10 cellular contexts compared by ENCODE assay signal in the genomic region with DNA sequence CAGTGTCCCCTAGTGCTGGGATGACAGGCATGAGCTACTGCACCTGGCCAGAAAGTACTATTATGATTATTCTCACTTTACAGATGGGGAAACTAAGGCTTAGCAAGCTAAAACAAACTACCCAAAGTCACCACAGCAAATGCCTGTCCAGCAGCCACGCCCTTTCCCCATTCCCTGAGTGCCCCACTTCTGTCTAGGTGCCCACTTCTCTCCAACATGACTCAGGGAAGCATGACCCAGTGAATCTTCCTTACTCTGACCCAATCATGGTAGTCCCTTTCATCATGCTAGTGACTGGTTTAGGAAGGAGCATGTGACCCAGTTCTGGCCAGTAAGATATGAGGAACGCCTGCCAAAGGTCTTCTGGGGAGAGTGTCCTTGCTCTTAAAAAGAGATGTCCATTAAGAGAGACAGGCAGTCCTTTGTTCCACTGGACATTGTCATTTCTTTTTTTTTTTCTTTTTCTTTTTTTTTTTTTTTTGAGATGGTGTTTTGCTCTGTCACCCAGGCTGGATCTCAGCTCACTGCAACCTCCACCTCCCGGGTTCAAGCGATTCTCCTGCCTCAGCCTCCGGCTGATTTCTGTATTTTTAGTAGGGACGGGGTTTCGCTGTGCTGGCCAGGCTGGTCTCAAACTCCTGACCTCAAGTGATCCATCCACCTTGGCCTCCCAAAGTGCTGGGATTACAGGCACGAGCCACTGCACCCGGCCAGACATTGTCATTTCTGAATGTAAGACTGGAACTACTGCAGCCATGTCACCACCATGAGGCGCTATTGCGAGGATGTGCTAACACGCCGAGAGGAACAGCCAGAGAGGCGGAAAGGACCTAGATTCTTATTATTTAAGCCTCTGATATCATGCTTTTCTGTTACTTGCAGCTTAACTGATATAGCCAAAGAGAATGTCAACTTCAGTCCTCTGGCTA. TPM values are rescaled to one million over a fixed set of nuclear protein-coding genes. Genes with fewer than 3 reads are reported as not detected.
DNase-seq lines count a peak whose midpoint lies in the region; ATAC-seq and TF ChIP-seq lines count a peak whose summit lies in the region.
"Had no signal": no experiment of that assay in that cellular context is flagged by ENCODE, and none has a peak within 500 bp of the region (broad histone marks: within the 10 kb centered on the region; RNA-seq: fewer than 3 reads in every experiment).

No MANE protein-coding gene starts in this region.

- H3K18ac ChIP-seq in mesendoderm (ENCODE audit: low read length): no peak overlapping the region

- H3K79me1 ChIP-seq in mesendoderm (ENCODE audit: low read length): no peaks in the 10 kb centered on the region

- peaks cover 39% of the 10 kb centered on the region for H3K27me3 Mint-ChIP-seq in HFFc6 (ENCODE audit: insufficient read depth)
- peaks cover 11 to 39% of the 10 kb centered on the region in 2 donors for H3K27me3 Mint-ChIP-seq in CD8-positive, alpha-beta memory T cell

- H3K27ac ChIP-seq in WERI-Rb-1 (no peak overlapping the region), mesendoderm (ENCODE audit: low read depth, low read length) (no peak overlapping the region), aorta (ENCODE audit: low read depth in 1 of 2, low read length in 2 of 2) (no peak overlapping the region)
- no peak overlapping the region for H3K27ac ChIP-seq in CD8-positive, alpha-beta memory T cell (ENCODE audit: low read depth, low read length)

- ATAC-seq in aorta (ENCODE audit: low FRiP score): no peak

- H3K9ac ChIP-seq in mesendoderm (ENCODE audit: low read length): no peak overlapping the region

- H3K79me2 ChIP-seq in mesendoderm (ENCODE audit: control insufficient read depth, insufficient read depth, low read length): no peaks in the 10 kb centered on the region

- no peaks in the 10 kb centered on the region for H3K36me3 ChIP-seq in WERI-Rb-1
- no peaks in the 10 kb centered on the region for H3K36me3 ChIP-seq in mesendoderm (ENCODE audit: control insufficient read depth, insufficient read depth, low read length)
- no peaks in the 10 kb centered on the region for H3K36me3 ChIP-seq in aorta (ENCODE audit: control insufficient read depth in 1 of 2, insufficient read depth in 2 of 2, low read length in 1 of 2)
- H3K36me3 ChIP-seq in CD8-positive, alpha-beta memory T cell (ENCODE audit: insufficient read depth, low read length): no peaks in the 10 kb centered on the region

- no peaks in the 10 kb centered on the region for H3K27me3 ChIP-seq in WERI-Rb-1 (ENCODE audit: insufficient read depth, low read depth, severe bottlenecking)
- no peaks in the 10 kb centered on the region for H3K27me3 ChIP-seq in mesendoderm (ENCODE audit: insufficient read depth, low read length, poor library complexity)
- no peaks in the 10 kb centered on the region for H3K27me3 ChIP-seq in aorta (ENCODE audit: control insufficient read depth in 1 of 2, insufficient read depth in 2 of 2, low read length in 1 of 2)
- no peaks in the 10 kb centered on the region for H3K27me3 ChIP-seq in CD8-positive, alpha-beta memory T cell (ENCODE audit: insufficient read depth, low read length, poor library complexity, severe bottlenecking)

- CTCF ChIA-PET in CD8-positive, alpha-beta memory T cell (lab: Charles Lee): no interaction called here

- no peak overlapping the region for H3K27ac Mint-ChIP-seq in HFFc6
- H3K27ac Mint-ChIP-seq in CD8-positive, alpha-beta memory T cell: no peak overlapping the region
- H3K27ac Mint-ChIP-seq: stimulated activated naive CD8-positive, alpha-beta T cell treated with anti-CD3 and anti-CD28 coated beads, Interleukin-15, Interleukin-2, amounts not matched to agents 100 ng/mL and 50 ng/mL, for 24 hours had no signal

- WGBS in mesendoderm (ENCODE audit: extremely low coverage, insufficient coverage, low lambda C conversion rate): no CpG with 5 or more reads among the region's 14 CpGs
- WGBS in aorta, 2 donors: 71 to 73% methylated on average over 14 of the region's 14 CpGs

- peak; percentile 16 for DNase-seq in SIG-M5 treated with dmso at 0.1 percent for 504 hours (lab: John Stamatoyannopoulos, UW; ENCODE audit: unreplicated experiment)
- no peak for DNase-seq in SIG-M5 (lab: John Stamatoyannopoulos, UW)
- DNase-seq in HFFc6: peak; percentile 6
- peak; percentile 43 for DNase-seq in WERI-Rb-1
- peak; percentile 61 for DNase-seq in mesendoderm
- DNase-seq in aorta: no peak
- no peak for DNase-seq in CD8-positive, alpha-beta memory T cell
- DNase-seq in NCI-H2081 (lab: John Stamatoyannopoulos, UW): no peak
- DNase-seq: activated CD8-positive, alpha-beta memory T cell treated with anti-CD3 and anti-CD28 coated beads, Interleukin-2, amount 50 U/mL, for 48 hours had no signal

- H3K4me2 ChIP-seq in mesendoderm (ENCODE audit: low read length): no peak overlapping the region

- H3K9me3 ChIP-seq in WERI-Rb-1 (ENCODE audit: severe bottlenecking) (peaks cover 3% of the 10 kb centered on the region), aorta (ENCODE audit: control insufficient read depth, low read length) (peaks cover 3% of the 10 kb centered on the region)
- H3K9me3 ChIP-seq in CD8-positive, alpha-beta memory T cell (ENCODE audit: low read length): no peaks in the 10 kb centered on the region

- peaks cover 8% of the 10 kb centered on the region for H3K4me1 Mint-ChIP-seq in HFFc6 (ENCODE audit: low read depth)
- no peaks in the 10 kb centered on the region for H3K4me1 Mint-ChIP-seq in CD8-positive, alpha-beta memory T cell

- no peak overlapping the region for H4K8ac ChIP-seq in mesendoderm (ENCODE audit: low read depth, low read length)

- H2BK15ac ChIP-seq in mesendoderm (replicated peaks; ENCODE audit: low read depth): no peak overlapping the region

- H2BK120ac ChIP-seq in mesendoderm (ENCODE audit: low read depth, low read length): no peak overlapping the region

- H3K56ac ChIP-seq in mesendoderm (ENCODE audit: low read length): no peak overlapping the region

- H3K4me1 ChIP-seq in mesendoderm (ENCODE audit: control insufficient read depth, low read depth, low read length) (peaks cover 12% of the 10 kb centered on the region), aorta (ENCODE audit: control insufficient read depth in 1 of 2, insufficient read depth in 2 of 2, low read length in 2 of 2) (no peaks in the 10 kb centered on the region)
- H3K4me1 ChIP-seq in CD8-positive, alpha-beta memory T cell (ENCODE audit: insufficient read depth, low read length): no peaks in the 10 kb centered on the region

- intact Hi-C loops in aorta (cut with DNase I): no loop called here

- POLR2A ChIA-PET in CD8-positive, alpha-beta memory T cell (lab: Charles Lee): no interaction called here

- no peaks in the 10 kb centered on the region for H3K36me3 Mint-ChIP-seq in HFFc6 (ENCODE audit: low read depth)
- H3K36me3 Mint-ChIP-seq in CD8-positive, alpha-beta memory T cell: no peaks in the 10 kb centered on the region

- no peak overlapping the region for H3K23ac ChIP-seq in mesendoderm (ENCODE audit: low read length)

- no peak overlapping the region for H3K4ac ChIP-seq in mesendoderm (ENCODE audit: low read depth, low read length)

- H2BK5ac ChIP-seq in mesendoderm (ENCODE audit: low read length): no peak overlapping the region

- no peak overlapping the region for H2AK5ac ChIP-seq in mesendoderm (ENCODE audit: low read length)

- TF ChIP-seq CTCF in HFFc6 (IDR thresholded peaks at IDR 0.05): peak; percentile 45; the same call in 1 of the 2 replicates
- TF ChIP-seq CTCF in WERI-Rb-1 (IDR thresholded peaks at IDR 0.05; ENCODE audit: low read depth, low read length): peak; percentile 45

- H3K4me3 Mint-ChIP-seq in HFFc6: no peak overlapping the region
- H3K4me3 Mint-ChIP-seq in CD8-positive, alpha-beta memory T cell: no peak overlapping the region
- H3K4me3 Mint-ChIP-seq: stimulated activated naive CD8-positive, alpha-beta T cell treated with anti-CD3 and anti-CD28 coated beads, Interleukin-15, Interleukin-2, amounts not matched to agents 100 ng/mL and 50 ng/mL, for 24 hours had no signal

- H3K4me3 ChIP-seq in WERI-Rb-1 (ENCODE audit: low read depth, low read length) (no peak overlapping the region), mesendoderm (ENCODE audit: low read length) (no peak overlapping the region), aorta (ENCODE audit: low read length in 2 of 2) (no peak overlapping the region)
- H3K4me3 ChIP-seq in CD8-positive, alpha-beta memory T cell (ENCODE audit: low read length): no peak overlapping the region

- no peaks in the 10 kb centered on the region for H3K9me3 Mint-ChIP-seq in HFFc6
- H3K9me3 Mint-ChIP-seq in CD8-positive, alpha-beta memory T cell: peaks cover 0 to 2% (median 0%) of the 10 kb centered on the region in 5 donors
- H3K9me3 Mint-ChIP-seq: stimulated activated naive CD8-positive, alpha-beta T cell treated with anti-CD3 and anti-CD28 coated beads, Interleukin-15, Interleukin-2, amounts not matched to agents 100 ng/mL and 50 ng/mL, for 24 hours had no signal

- no peak overlapping the region for H4K5ac ChIP-seq in mesendoderm (ENCODE audit: low read length)

RNA-seq across cellular contexts. Expression of a gene that starts 19.8 kb away (rescaled TPM):
- not detected for total RNA-seq in HFFc6 (2021; fragmentation: NEBNext Ultra II Directional; extraction: Animal tissue kit (Norgen Biotek cat#: 25700))
- 0.94 TPM for polyA plus RNA-seq in mesendoderm (2013, experiment 1 of 2)
- 1.5 TPM for polyA plus RNA-seq in mesendoderm (2013, experiment 2 of 2)
- not detected for total RNA-seq in aorta
- polyA plus RNA-seq in aorta: not detected
- total RNA-seq in CD8-positive, alpha-beta memory T cell: not detected
- polyA plus RNA-seq in CD8-positive, alpha-beta memory T cell: not detected

RNA-seq across cellular contexts. Expression of a gene that starts 59.6 kb away (rescaled TPM):
- total RNA-seq in HFFc6 (2021; fragmentation: NEBNext Ultra II Directional; extraction: Animal tissue kit (Norgen Biotek cat#: 25700)): 10 to 100 TPM; 10.6 to 14.9 (median 13.5) TPM
- polyA plus RNA-seq in mesendoderm (2013, experiment 1 of 2): 15.9 TPM
- polyA plus RNA-seq in mesendoderm (2013, experiment 2 of 2): 15.1 TPM
- 10 to 100 TPM; 18.3 to 36.2 TPM for total RNA-seq in aorta
- polyA plus RNA-seq in aorta: 10 to 100 TPM; 10.6 to 18.0 TPM
- total RNA-seq in CD8-positive, alpha-beta memory T cell: 10 to 100 TPM; 24.7 to 26.5 TPM
- polyA plus RNA-seq in CD8-positive, alpha-beta memory T cell: 42.7 TPM

Comparison
In these comparisons a context has a peak if more than half of its experiments do, and no peak if none do; other contexts are left out.
1. DNase-seq: peak in SIG-M5 treated with dmso at 0.1 percent for 504 hours (single experiment), HFFc6 (single experiment), WERI-Rb-1 (single experiment) and mesendoderm (single experiment); none in SIG-M5 (single experiment), aorta (0 of 2), CD8-positive, alpha-beta memory T cell (0 of 5) and NCI-H2081 (0 of 2).